ENCODE assay signal across 10 cellular contexts in genomic region chr16:3999479-3999868, GRCh38.
A peak's percentile ranks its signal among the peaks of the same experiment; 100 is the strongest.
DNase-seq lines count a peak whose midpoint lies in the region; ATAC-seq and TF ChIP-seq lines count a peak whose summit lies in the region.
"Had no signal": no experiment of that assay in that cellular context is flagged by ENCODE, and none has a peak within 500 bp of the region (broad histone marks: within the 10 kb centered on the region; RNA-seq: fewer than 3 reads in every experiment).

No MANE protein-coding gene starts in this region.

- H3K9me3 ChIP-seq in HEK293 (ENCODE audit: control insufficient read depth, insufficient read depth, low read depth, low read length): no peaks in the 10 kb centered on the region

- no peak for TF ChIP-seq CTCF in HEK293 (tag by site-specific recombination; IDR thresholded peaks at IDR 0.05)
- no peak for TF ChIP-seq CTCF in brain microvascular endothelial cell (IDR thresholded peaks at IDR 0.05; ENCODE audit: low read depth, low read length, missing control alignments)

- DNase-seq in brain microvascular endothelial cell: peak; percentile 58
- DNase-seq in stromal cell of bone marrow (ENCODE audit: low read depth): peak; percentile 52
- DNase-seq in NCI-H2107 (lab: John Stamatoyannopoulos, UW): no peak
- DNase-seq in activated naive CD4-positive, alpha-beta T cell treated with anti-CD3 and anti-CD28 coated beads, Interleukin-2, amount 10 ng/mL, durations not matched to agents 7 days and 5 days: no peak
- DNase-seq: NCI-H187 treated with DMSO at 0.1 percent for 48 hours had no signal

- no peak overlapping the region for H3K27ac Mint-ChIP-seq in activated naive CD4-positive, alpha-beta T cell treated with anti-CD3 and anti-CD28 coated beads, Interleukin-2, amount 10 ng/mL, durations not matched to agents 7 days and 5 days

- H3K9me3 Mint-ChIP-seq in activated naive CD4-positive, alpha-beta T cell treated with anti-CD3 and anti-CD28 coated beads, Interleukin-2, amount 10 ng/mL, durations not matched to agents 7 days and 5 days: no peaks in the 10 kb centered on the region

- H3K36me3 Mint-ChIP-seq in activated naive CD4-positive, alpha-beta T cell treated with anti-CD3 and anti-CD28 coated beads, Interleukin-2, amount 10 ng/mL, durations not matched to agents 7 days and 5 days: no peaks in the 10 kb centered on the region

- in situ Hi-C loops in brain microvascular endothelial cell (cut with HindIII; ENCODE audit: low pct_ligation_motif_present, low sequenced_read_pairs): no loop called here

- H3K4me1 Mint-ChIP-seq in activated naive CD4-positive, alpha-beta T cell treated with anti-CD3 and anti-CD28 coated beads, Interleukin-2, amount 10 ng/mL, durations not matched to agents 7 days and 5 days: peaks cover 25% of the 10 kb centered on the region

- H3K4me1 ChIP-seq in HEK293 (ENCODE audit: control insufficient read depth, insufficient read depth, low read length): peaks cover 5% of the 10 kb centered on the region

- POLR2A ChIA-PET in HEK293 (lab: Yijun Ruan, JAX): interaction anchor here (0.9 kb wide), 1 partner anchor 10 kb away, joined by 4 read pairs; no protein-coding TSS in a partner anchor

- ATAC-seq in HG02884 (IDR thresholded peaks at IDR 0.05; ENCODE audit: unreplicated experiment): no peak

- H3K4me3 Mint-ChIP-seq in activated naive CD4-positive, alpha-beta T cell treated with anti-CD3 and anti-CD28 coated beads, Interleukin-2, amount 10 ng/mL, durations not matched to agents 7 days and 5 days: no peak overlapping the region

- no peaks in the 10 kb centered on the region for H3K27me3 ChIP-seq in brain microvascular endothelial cell (replicated peaks)
- H3K27me3 ChIP-seq in layer of hippocampus (ENCODE audit: control insufficient read depth, insufficient read depth, low read length): no peaks in the 10 kb centered on the region

- CTCF ChIA-PET in HEK293 (lab: Yijun Ruan, JAX): interaction anchor here (1.0 to 1.4 kb wide), 3 partner anchors 16 to 61 kb away, joined by 3 to 7 read pairs (median 3); no protein-coding TSS in a partner anchor
- CTCF ChIA-PET in activated naive CD4-positive, alpha-beta T cell treated with anti-CD3 and anti-CD28 coated beads, Interleukin-2, amount 10 ng/mL, durations not matched to agents 7 days and 5 days (lab: Charles Lee): interaction anchor here (0.5 kb wide), 1 partner anchor 33 kb away, joined by 3 read pairs; no protein-coding TSS in a partner anchor

- H3K27ac ChIP-seq in HEK293 (ENCODE audit: extremely low read depth, low read depth, low read length) (no peak overlapping the region), brain microvascular endothelial cell (peak overlapping the region; percentile 49), layer of hippocampus (ENCODE audit: low read depth, low read length) (peak overlapping the region; percentile 38)
- H3K27ac ChIP-seq: VCaP had no signal

- H3K4me3 ChIP-seq in HEK293 (ENCODE audit: low read depth, low read length) (no peak overlapping the region), brain microvascular endothelial cell (ENCODE audit: low read depth, low read length) (no peak overlapping the region)
- H3K4me3 ChIP-seq: skin epidermis had no signal

- H3K27me3 Mint-ChIP-seq in activated naive CD4-positive, alpha-beta T cell treated with anti-CD3 and anti-CD28 coated beads, Interleukin-2, amount 10 ng/mL, durations not matched to agents 7 days and 5 days: peaks cover 3% of the 10 kb centered on the region

- H3K36me3 ChIP-seq in HEK293 (ENCODE audit: control insufficient read depth in 2 of 2, insufficient read depth in 1 of 2, low read length in 2 of 2): no peaks in the 10 kb centered on the region
- no peaks in the 10 kb centered on the region for H3K36me3 ChIP-seq in brain microvascular endothelial cell (replicated peaks)

TF ChIP-seq in HEK293, 187 proteins besides CTCF, POLR2A, EP300 and RAD21:
- TF ChIP-seq, protein P1, sequence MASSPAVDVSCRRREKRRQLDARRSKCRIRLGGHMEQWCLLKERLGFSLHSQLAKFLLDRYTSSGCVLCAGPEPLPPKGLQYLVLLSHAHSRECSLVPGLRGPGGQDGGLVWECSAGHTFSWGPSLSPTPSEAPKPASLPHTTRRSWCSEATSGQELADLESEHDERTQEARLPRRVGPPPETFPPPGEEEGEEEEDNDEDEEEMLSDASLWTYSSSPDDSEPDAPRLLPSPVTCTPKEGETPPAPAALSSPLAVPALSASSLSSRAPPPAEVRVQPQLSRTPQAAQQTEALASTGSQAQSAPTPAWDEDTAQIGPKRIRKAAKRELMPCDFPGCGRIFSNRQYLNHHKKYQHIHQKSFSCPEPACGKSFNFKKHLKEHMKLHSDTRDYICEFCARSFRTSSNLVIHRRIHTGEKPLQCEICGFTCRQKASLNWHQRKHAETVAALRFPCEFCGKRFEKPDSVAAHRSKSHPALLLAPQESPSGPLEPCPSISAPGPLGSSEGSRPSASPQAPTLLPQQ (tag by site-specific recombination; IDR thresholded peaks at IDR 0.05): peak; percentile 36; the same call in 1 of the 2 replicates
- no peak for TF ChIP-seq GLIS2 (tag by site-specific recombination; IDR thresholded peaks at IDR 0.05)
- 0 out of 2 replicates have a peak, but pooled peaks have one; percentile 3 for TF ChIP-seq SP2 (tag by site-specific recombination; IDR thresholded peaks at IDR 0.05)
- peak; percentile 72 for TF ChIP-seq ZBTB20 (tag by site-specific recombination; IDR thresholded peaks at IDR 0.05)
- TF ChIP-seq GLI2 (tag by site-specific recombination; IDR thresholded peaks at IDR 0.05; ENCODE audit: borderline replicate concordance, low read depth): no peak
- no peak for TF ChIP-seq ZNF175 (tag by site-specific recombination; IDR thresholded peaks at IDR 0.05)
- TF ChIP-seq ZBTB21 (tag by site-specific recombination; IDR thresholded peaks at IDR 0.05): 0 out of 2 replicates have a peak, but pooled peaks have one; percentile 1
- peak; percentile 33; the same call in 1 of the 2 replicates for TF ChIP-seq ZNF76 (tag by site-specific recombination; IDR thresholded peaks at IDR 0.05; ENCODE audit: borderline replicate concordance, low read depth)
- peak; percentile 83 for TF ChIP-seq ZBTB17 (tag by site-specific recombination; IDR thresholded peaks at IDR 0.05)
- TF ChIP-seq, protein P2, sequence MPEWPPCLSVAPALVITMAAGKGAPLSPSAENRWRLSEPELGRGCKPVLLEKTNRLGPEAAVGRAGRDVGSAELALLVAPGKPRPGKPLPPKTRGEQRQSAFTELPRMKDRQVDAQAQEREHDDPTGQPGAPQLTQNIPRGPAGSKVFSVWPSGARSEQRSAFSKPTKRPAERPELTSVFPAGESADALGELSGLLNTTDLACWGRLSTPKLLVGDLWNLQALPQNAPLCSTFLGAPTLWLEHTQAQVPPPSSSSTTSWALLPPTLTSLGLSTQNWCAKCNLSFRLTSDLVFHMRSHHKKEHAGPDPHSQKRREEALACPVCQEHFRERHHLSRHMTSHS (tag by site-specific recombination; IDR thresholded peaks at IDR 0.05): no peak
- no peak for TF ChIP-seq WT1 (tag by site-specific recombination; IDR thresholded peaks at IDR 0.05)
- TF ChIP-seq HOXC10 (CRISPR knock-in tag; IDR thresholded peaks at IDR 0.05): no peak
- TF ChIP-seq ZNF335 (tag by site-specific recombination; conservative IDR thresholded peaks at IDR 0.05): peak; percentile 93

Comparison
In these comparisons a context has a peak if more than half of its experiments do, and no peak if none do; other contexts are left out.
1. DNase-seq: peak in brain microvascular endothelial cell (single experiment) and stromal cell of bone marrow (single experiment); none in NCI-H2107 (single experiment) and activated naive CD4-positive, alpha-beta T cell treated with anti-CD3 and anti-CD28 coated beads, Interleukin-2, amount 10 ng/mL, durations not matched to agents 7 days and 5 days (single experiment).